In genomic region chr10:35613107-35613440, GRCh38 we compare ENCODE assay signal across 33 cellular contexts. TPM values are rescaled to one million over a fixed set of nuclear protein-coding genes. Genes with fewer than 3 reads are reported as not detected.
"Had no signal": no experiment of that assay in that cellular context is flagged by ENCODE, and none has a peak within 500 bp of the region (broad histone marks: within the 10 kb centered on the region; RNA-seq: fewer than 3 reads in every experiment).

No MANE protein-coding gene starts in this region.

- H3K9me3 Mint-ChIP-seq: natural killer cell had no signal

- H2AFZ ChIP-seq: hepatocyte had no signal

- H3K4me1 ChIP-seq: pancreas, prostate gland, testis had no signal

- H3K9me3 ChIP-seq: lower lobe of right lung, pancreas, prostate gland, testis, thyroid gland, transverse colon, upper lobe of left lung, vagina had no signal

- H3K36me3 ChIP-seq: lower lobe of right lung, pancreas, prostate gland, stomach, thyroid gland, transverse colon, upper lobe of left lung, vagina had no signal

- H3K4me2 ChIP-seq: hepatocyte had no signal

- H3K4me3 Mint-ChIP-seq: mesothelial cell of epicardium; naive B cell; natural killer cell; stimulated activated naive B cell treated with anti-CD40 and anti-IgM and Interleukin-4, amounts not matched to agents 10 μg/mL and 1 μg/mL and 100 μg/mL, for 72 hours had no signal

- H3K27ac ChIP-seq: hepatocyte, lower lobe of right lung, pancreas, prostate gland, skin epidermis, stomach, testis, thyroid gland, transverse colon, upper lobe of left lung, vagina had no signal

- ATAC-seq: lower lobe of right lung; natural killer cell; pancreas; stimulated activated naive B cell treated with anti-CD40 and anti-IgM and Interleukin-4, amounts not matched to agents 10 μg/mL and 1 μg/mL and 100 μg/mL, for 72 hours; stimulated activated naive CD8-positive, alpha-beta T cell treated with anti-CD3 and anti-CD28 coated beads, Interleukin-15, Interleukin-2, amounts not matched to agents 100 U/mL and 50 U/mL, for 24 hours had no signal

- H3K27ac Mint-ChIP-seq: mesothelial cell of epicardium; naive B cell; natural killer cell; stimulated activated naive B cell treated with anti-CD40 and anti-IgM and Interleukin-4, amounts not matched to agents 10 μg/mL and 1 μg/mL and 100 μg/mL, for 72 hours had no signal

- H3K4me3 ChIP-seq: hepatocyte, lower lobe of right lung, pancreas, prostate gland, skin epidermis, stomach, testis, thyroid gland, transverse colon, upper lobe of left lung, vagina had no signal

- H3K36me3 Mint-ChIP-seq: mesothelial cell of epicardium, natural killer cell had no signal

- H3K27me3 ChIP-seq: hepatocyte, pancreas, testis, thyroid gland, vagina had no signal

- H3K79me2 ChIP-seq: hepatocyte had no signal

- DNase-seq: islet precursor cell; left ventricle myocardium superior; lower lobe of right lung; mammary epithelial cell; mesenchymal stem cell; naive B cell; natural killer cell; nucleus accumbens; pancreas; posterior cingulate gyrus; retina; right cardiac atrium; stimulated activated CD4-positive, alpha-beta T cell treated with anti-CD3 and anti-CD28 coated beads, Interleukin-12 subunit alpha, Interleukin-12 subunit beta, amount 100 ng/mL, for 4 hours; stimulated activated CD4-positive, alpha-beta T cell treated with anti-CD3 and anti-CD28 coated beads, Interleukin-15, amount 100 ng/mL, for 24 hours; stimulated activated CD4-positive, alpha-beta T cell treated with anti-CD3 and anti-CD28 coated beads, Interleukin-2, amount 100 ng/mL, for 24 hours; stimulated activated CD4-positive, alpha-beta T cell treated with anti-CD3 and anti-CD28 coated beads, Interleukin-4, amount 100 ng/mL, for 1 hour; stimulated activated naive B cell treated with anti-CD40 and anti-IgM and Interleukin-4, amounts not matched to agents 10 μg/mL and 1 μg/mL and 100 μg/mL, for 72 hours; stimulated activated naive CD8-positive, alpha-beta T cell treated with anti-CD3 and anti-CD28 coated beads, Interleukin-15, Interleukin-2, amounts not matched to agents 100 U/mL and 50 U/mL, for 24 hours; stomach; testis; thyroid gland; transverse colon; upper lobe of left lung had no signal

- H3K4me1 Mint-ChIP-seq: natural killer cell; stimulated activated naive B cell treated with anti-CD40 and anti-IgM and Interleukin-4, amounts not matched to agents 10 μg/mL and 1 μg/mL and 100 μg/mL, for 72 hours had no signal

RNA-seq across cellular contexts. Expression of gene GJD4, which starts 7.9 kb away (rescaled TPM):
- total RNA-seq: kidney epithelial cell, left ventricle myocardium superior, lower lobe of right lung, mammary epithelial cell, mesothelial cell of epicardium, mononuclear cell, natural killer cell, pancreas, right cardiac atrium, sciatic nerve, stomach, thyroid gland, transverse colon, upper lobe of left lung, urinary bladder, vagina had no signal
- polyA plus RNA-seq: hepatocyte, mammary epithelial cell, neural cell, right cardiac atrium, stomach, urinary bladder had no signal
